Comparison of ENCODE assay signal across 2 cellular contexts in the genomic region with DNA sequence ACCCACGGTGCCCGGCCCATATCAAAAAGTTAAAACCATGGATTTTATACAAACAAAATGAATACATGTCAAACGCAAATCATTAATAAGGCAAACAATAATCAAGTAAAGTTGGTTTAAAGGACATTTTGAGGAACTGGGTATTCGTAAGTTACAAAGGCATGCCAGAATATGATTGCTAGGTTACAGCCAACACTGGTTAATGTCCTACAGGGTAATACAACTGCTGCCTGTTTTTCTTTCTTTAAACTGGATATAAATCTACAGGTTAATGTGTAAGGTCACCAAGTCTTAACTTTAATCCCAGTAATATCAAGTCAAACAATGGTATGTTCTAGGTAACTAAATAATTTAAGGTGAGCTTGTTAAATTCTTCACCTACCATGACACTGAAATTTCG.
TF ChIP-seq lines count a peak whose summit lies in the region.

No MANE protein-coding gene starts in this region.

TF ChIP-seq in HepG2, 621 proteins besides CTCF, POLR2A, EP300 and RAD21:
- TF ChIP-seq RBFOX2 (IDR thresholded peaks at IDR 0.05; ENCODE audit: low read depth, low read length), result no peak
- TF ChIP-seq CCAR2 (optimal IDR thresholded peaks at IDR 0.05; ENCODE audit: low read depth, low read length), result no peak
- no peak for TF ChIP-seq PHB2 (IDR thresholded peaks at IDR 0.05; ENCODE audit: partially characterized antibody)
- TF ChIP-seq SSRP1 (CRISPR knock-in tag; IDR thresholded peaks at IDR 0.05), result no peak
- no peak for TF ChIP-seq NFYC (CRISPR knock-in tag; IDR thresholded peaks at IDR 0.05)
- no peak for TF ChIP-seq NCOA2 (CRISPR knock-in tag; IDR thresholded peaks at IDR 0.05)
- TF ChIP-seq, protein P1, sequence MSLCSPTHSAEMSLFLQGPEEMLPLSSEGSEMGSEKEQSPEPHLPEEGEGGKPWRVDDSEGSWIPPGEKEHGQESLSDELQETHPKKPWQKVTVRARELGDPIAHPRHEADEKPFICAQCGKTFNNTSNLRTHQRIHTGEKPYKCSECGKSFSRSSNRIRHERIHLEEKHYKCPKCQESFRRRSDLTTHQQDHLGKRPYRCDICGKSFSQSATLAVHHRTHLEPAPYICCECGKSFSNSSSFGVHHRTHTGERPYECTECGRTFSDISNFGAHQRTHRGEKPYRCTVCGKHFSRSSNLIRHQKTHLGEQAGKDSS (CRISPR knock-in tag; IDR thresholded peaks at IDR 0.05; ENCODE audit: borderline replicate concordance, low read depth), result no peak
- TF ChIP-seq SAP130 (CRISPR knock-in tag; IDR thresholded peaks at IDR 0.05; ENCODE audit: low read depth), result no peak
- no peak for TF ChIP-seq ZNF235 (CRISPR knock-in tag; IDR thresholded peaks at IDR 0.05; ENCODE audit: borderline replicate concordance)
- TF ChIP-seq, protein P2, sequence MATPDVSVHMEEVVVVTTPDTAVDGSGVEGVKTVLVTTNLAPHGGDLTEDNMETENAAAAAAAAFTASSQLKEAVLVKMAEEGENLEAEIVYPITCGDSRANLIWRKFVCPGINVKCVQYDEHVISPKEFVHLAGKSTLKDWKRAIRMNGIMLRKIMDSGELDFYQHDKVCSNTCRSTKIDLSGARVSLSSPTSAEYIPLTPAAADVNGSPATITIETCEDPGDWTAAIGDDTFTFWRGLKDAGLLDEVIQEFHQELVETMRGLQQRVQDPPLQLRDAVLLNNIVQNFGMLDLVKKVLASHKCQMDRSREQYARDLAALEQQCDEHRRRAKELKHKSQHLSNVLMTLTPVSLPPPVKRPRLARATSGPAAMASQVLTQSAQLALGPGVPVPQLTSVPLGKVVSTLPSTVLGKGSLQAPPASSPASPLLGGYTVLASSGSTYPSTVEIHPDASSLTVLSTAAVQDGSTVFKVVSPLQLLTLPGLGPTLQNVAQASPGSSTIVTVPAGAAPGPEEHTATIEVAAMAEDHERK (CRISPR knock-in tag; IDR thresholded peaks at IDR 0.05; ENCODE audit: low read depth), result no peak
- no peak for TF ChIP-seq KMT2B (CRISPR knock-in tag; IDR thresholded peaks at IDR 0.05)
- no peak for TF ChIP-seq NAIF1 (CRISPR knock-in tag; IDR thresholded peaks at IDR 0.05; ENCODE audit: borderline replicate concordance)
- no peak for TF ChIP-seq SP5 (CRISPR knock-in tag; IDR thresholded peaks at IDR 0.05; ENCODE audit: borderline replicate concordance, low read depth)
- TF ChIP-seq, protein P3, sequence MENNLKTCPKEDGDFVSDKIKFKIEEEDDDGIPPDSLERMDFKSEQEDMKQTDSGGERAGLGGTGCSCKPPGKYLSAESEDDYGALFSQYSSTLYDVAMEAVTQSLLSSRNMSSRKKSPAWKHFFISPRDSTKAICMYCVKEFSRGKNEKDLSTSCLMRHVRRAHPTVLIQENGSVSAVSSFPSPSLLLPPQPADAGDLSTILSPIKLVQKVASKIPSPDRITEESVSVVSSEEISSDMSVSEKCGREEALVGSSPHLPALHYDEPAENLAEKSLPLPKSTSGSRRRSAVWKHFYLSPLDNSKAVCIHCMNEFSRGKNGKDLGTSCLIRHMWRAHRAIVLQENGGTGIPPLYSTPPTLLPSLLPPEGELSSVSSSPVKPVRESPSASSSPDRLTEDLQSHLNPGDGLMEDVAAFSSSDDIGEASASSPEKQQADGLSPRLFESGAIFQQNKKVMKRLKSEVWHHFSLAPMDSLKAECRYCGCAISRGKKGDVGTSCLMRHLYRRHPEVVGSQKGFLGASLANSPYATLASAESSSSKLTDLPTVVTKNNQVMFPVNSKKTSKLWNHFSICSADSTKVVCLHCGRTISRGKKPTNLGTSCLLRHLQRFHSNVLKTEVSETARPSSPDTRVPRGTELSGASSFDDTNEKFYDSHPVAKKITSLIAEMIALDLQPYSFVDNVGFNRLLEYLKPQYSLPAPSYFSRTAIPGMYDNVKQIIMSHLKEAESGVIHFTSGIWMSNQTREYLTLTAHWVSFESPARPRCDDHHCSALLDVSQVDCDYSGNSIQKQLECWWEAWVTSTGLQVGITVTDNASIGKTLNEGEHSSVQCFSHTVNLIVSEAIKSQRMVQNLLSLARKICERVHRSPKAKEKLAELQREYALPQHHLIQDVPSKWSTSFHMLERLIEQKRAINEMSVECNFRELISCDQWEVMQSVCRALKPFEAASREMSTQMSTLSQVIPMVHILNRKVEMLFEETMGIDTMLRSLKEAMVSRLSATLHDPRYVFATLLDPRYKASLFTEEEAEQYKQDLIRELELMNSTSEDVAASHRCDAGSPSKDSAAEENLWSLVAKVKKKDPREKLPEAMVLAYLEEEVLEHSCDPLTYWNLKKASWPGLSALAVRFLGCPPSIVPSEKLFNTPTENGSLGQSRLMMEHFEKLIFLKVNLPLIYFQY (CRISPR knock-in tag; IDR thresholded peaks at IDR 0.05; ENCODE audit: borderline replicate concordance), result no peak
- TF ChIP-seq, protein P4, sequence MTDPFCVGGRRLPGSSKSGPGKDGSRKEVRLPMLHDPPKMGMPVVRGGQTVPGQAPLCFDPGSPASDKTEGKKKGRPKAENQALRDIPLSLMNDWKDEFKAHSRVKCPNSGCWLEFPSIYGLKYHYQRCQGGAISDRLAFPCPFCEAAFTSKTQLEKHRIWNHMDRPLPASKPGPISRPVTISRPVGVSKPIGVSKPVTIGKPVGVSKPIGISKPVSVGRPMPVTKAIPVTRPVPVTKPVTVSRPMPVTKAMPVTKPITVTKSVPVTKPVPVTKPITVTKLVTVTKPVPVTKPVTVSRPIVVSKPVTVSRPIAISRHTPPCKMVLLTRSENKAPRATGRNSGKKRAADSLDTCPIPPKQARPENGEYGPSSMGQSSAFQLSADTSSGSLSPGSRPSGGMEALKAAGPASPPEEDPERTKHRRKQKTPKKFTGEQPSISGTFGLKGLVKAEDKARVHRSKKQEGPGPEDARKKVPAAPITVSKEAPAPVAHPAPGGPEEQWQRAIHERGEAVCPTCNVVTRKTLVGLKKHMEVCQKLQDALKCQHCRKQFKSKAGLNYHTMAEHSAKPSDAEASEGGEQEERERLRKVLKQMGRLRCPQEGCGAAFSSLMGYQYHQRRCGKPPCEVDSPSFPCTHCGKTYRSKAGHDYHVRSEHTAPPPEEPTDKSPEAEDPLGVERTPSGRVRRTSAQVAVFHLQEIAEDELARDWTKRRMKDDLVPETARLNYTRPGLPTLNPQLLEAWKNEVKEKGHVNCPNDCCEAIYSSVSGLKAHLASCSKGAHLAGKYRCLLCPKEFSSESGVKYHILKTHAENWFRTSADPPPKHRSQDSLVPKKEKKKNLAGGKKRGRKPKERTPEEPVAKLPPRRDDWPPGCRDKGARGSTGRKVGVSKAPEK (CRISPR knock-in tag; IDR thresholded peaks at IDR 0.05; ENCODE audit: borderline replicate concordance), result no peak
TF ChIP-seq in HepG2: peak in this region for 0.

TF ChIP-seq in H1, 55 proteins besides CTCF, POLR2A, EP300 and RAD21:
- no peak for TF ChIP-seq BRCA1 (IDR thresholded peaks at IDR 0.05; ENCODE audit: low read depth, low read length)
- TF ChIP-seq EZH2 (IDR thresholded peaks at IDR 0.05; ENCODE audit: low read depth, low read length, severe bottlenecking), result no peak
- no peak for TF ChIP-seq RFX5 (IDR thresholded peaks at IDR 0.05; ENCODE audit: borderline replicate concordance, low read depth, low read length)
- no peak for TF ChIP-seq TAF1 (IDR thresholded peaks at IDR 0.05; ENCODE audit: low read depth, low read length)
- no peak for TF ChIP-seq HDAC2 (IDR thresholded peaks at IDR 0.05; ENCODE audit: borderline replicate concordance in 1 of 2, low read depth in 2 of 2, low read length in 2 of 2)
- TF ChIP-seq EGR1 (IDR thresholded peaks at IDR 0.05; ENCODE audit: borderline replicate concordance, low read depth, low read length), result no peak
- no peak for TF ChIP-seq CHD2 (IDR thresholded peaks at IDR 0.05; ENCODE audit: low read length)
- no peak for TF ChIP-seq HDAC6 (IDR thresholded peaks at IDR 0.05; ENCODE audit: low read depth, low read length)
- TF ChIP-seq TEAD4 (IDR thresholded peaks at IDR 0.05; ENCODE audit: low read depth, low read length), result no peak
- TF ChIP-seq SIRT6 (IDR thresholded peaks at IDR 0.05; ENCODE audit: low read length), result no peak
- no peak for TF ChIP-seq POU5F1 (IDR thresholded peaks at IDR 0.05; ENCODE audit: low read depth, low read length)
- TF ChIP-seq TBP (IDR thresholded peaks at IDR 0.05; ENCODE audit: low read depth, low read length), result no peak
- TF ChIP-seq JUND (IDR thresholded peaks at IDR 0.05; ENCODE audit: low read length), result no peak
- no peak for TF ChIP-seq GABPA (IDR thresholded peaks at IDR 0.05; ENCODE audit: borderline replicate concordance, insufficient read depth, low read length)
- no peak for TF ChIP-seq SP2 (IDR thresholded peaks at IDR 0.05; ENCODE audit: low read length)
- no peak for TF ChIP-seq MAFK (IDR thresholded peaks at IDR 0.05; ENCODE audit: low read depth, low read length)
- TF ChIP-seq CBX8 (IDR thresholded peaks at IDR 0.05; ENCODE audit: borderline replicate concordance, low read depth, low read length), result no peak
- no peak for TF ChIP-seq CTBP2 (IDR thresholded peaks at IDR 0.05; ENCODE audit: borderline replicate concordance, insufficient read depth, insufficient read length, low read length)
- no peak for TF ChIP-seq SIX5 (IDR thresholded peaks at IDR 0.05; ENCODE audit: low read depth, low read length)
